ENCODE assay signal across 7 cellular contexts in the genomic region with DNA sequence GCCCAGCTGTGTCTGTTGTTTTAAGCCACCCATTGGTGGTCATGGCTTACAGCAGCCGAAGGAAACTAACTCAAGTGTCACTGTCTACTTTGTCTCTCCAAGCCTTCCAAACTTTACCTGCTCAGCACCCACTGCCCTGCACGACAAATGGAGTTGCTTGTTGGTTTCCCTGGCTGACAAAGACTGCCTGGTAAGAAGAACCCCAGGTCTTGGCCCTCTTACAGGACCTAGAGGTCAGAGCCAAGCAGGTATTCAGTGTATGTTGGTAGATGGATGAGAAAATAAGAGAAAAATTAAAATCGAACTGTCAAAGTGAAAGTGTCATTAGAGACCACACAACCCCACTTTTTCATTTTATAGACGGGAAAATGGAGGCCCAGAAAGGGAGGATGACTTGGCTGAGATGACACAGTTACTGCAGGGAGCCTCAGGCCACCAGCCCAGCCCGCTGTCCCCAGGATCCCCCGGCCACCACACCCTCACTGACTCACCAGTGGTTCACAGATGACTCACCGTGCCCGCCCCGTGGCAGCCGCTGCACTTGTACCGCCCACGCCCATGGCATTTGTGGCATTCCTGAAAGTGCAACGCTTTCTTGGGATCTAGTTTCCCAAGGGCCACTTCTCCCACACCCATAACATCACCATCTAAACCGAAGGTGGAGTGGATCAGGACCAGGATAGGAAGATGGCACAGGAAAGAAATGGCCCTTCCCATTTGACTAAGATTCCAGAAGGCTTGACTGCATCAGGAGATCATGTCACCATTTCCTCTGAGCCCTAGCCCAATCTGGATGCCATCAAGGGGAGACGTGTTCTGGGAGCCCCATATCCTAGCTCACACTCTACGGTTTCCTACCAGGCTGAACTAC. TPM values are rescaled to one million over a fixed set of nuclear protein-coding genes. Genes with fewer than 3 reads are reported as not detected.
DNase-seq lines count a peak whose midpoint lies in the region; ATAC-seq and TF ChIP-seq lines count a peak whose summit lies in the region.

No MANE protein-coding gene starts in this region.

- no peaks in the 10 kb centered on the region for H4K20me1 ChIP-seq in H9 (ENCODE audit: control insufficient read depth, insufficient read depth, insufficient read length)

- intact Hi-C loops in sciatic nerve (cut with DNase I) = no loop called here

- H3K4me2 ChIP-seq in H9 (ENCODE audit: insufficient read depth, insufficient read length, low read length) = no peak overlapping the region

- no peak overlapping the region for H3K9ac ChIP-seq in H9 (ENCODE audit: extremely low read depth, insufficient read length, low read length)

- H3K18ac ChIP-seq in H9 (ENCODE audit: insufficient read length, low read depth, low read length) = no peak overlapping the region

- no peaks in the 10 kb centered on the region for H3K23me2 ChIP-seq in H9 (ENCODE audit: insufficient read length, low read depth, low read length, poor library complexity, severe bottlenecking)

- H3K14ac ChIP-seq in H9 (ENCODE audit: insufficient read depth, low read length) = no peak overlapping the region

- H2AFZ ChIP-seq in H9 (ENCODE audit: low read length) = no peak overlapping the region

- no peaks in the 10 kb centered on the region for H3K79me2 ChIP-seq in H9 (ENCODE audit: insufficient read depth, low read length)

- H3K4ac ChIP-seq in H9 (ENCODE audit: low read depth, low read length) = no peak overlapping the region

- H3K9me3 Mint-ChIP-seq in effector memory CD8-positive, alpha-beta T cell = no peaks in the 10 kb centered on the region
- H3K9me3 Mint-ChIP-seq in H9 = no peaks in the 10 kb centered on the region

- H4K5ac ChIP-seq in H9 (ENCODE audit: insufficient read length, low read depth, low read length) = no peak overlapping the region

- H3K27me3 ChIP-seq in H9 (ENCODE audit: insufficient read depth, low read length) = no peaks in the 10 kb centered on the region

- H3K56ac ChIP-seq in H9 (ENCODE audit: insufficient read length, low read depth, low read length) = no peak overlapping the region

- H3K9me3 ChIP-seq in H9 (ENCODE audit: control insufficient read depth, low read depth, low read length) = no peaks in the 10 kb centered on the region

- H2BK20ac ChIP-seq in H9 (ENCODE audit: low read depth, low read length, poor library complexity, severe bottlenecking) = no peak overlapping the region

- no peak overlapping the region for H4K91ac ChIP-seq in H9 (ENCODE audit: insufficient read length, low read depth, low read length)

- H2BK5ac ChIP-seq in H9 (ENCODE audit: insufficient read length, low read length) = no peak overlapping the region

- H3T11ph ChIP-seq in H9 (ENCODE audit: low read length) = no peak overlapping the region

- H3K27me3 Mint-ChIP-seq in effector memory CD8-positive, alpha-beta T cell = no peaks in the 10 kb centered on the region
- peaks cover 2% of the 10 kb centered on the region for H3K27me3 Mint-ChIP-seq in H9 (ENCODE audit: low read depth)

- H2BK12ac ChIP-seq in H9 (ENCODE audit: insufficient read length, low read depth, low read length) = no peak overlapping the region

- no peak overlapping the region for H2BK15ac ChIP-seq in H9 (ENCODE audit: low read depth, low read length)

- ATAC-seq in GM18519 (IDR thresholded peaks at IDR 0.05; ENCODE audit: low FRiP score, unreplicated experiment) = peak; percentile 48
- peak; percentile 69 for ATAC-seq in HG02981 (IDR thresholded peaks at IDR 0.05; ENCODE audit: unreplicated experiment)
- ATAC-seq in effector memory CD8-positive, alpha-beta T cell (replicated peaks) = peak; percentile 88
- no peak for ATAC-seq in sciatic nerve

- peaks cover 11 to 14% of the 10 kb centered on the region in 2 donors for H3K4me1 Mint-ChIP-seq in effector memory CD8-positive, alpha-beta T cell (ENCODE audit: low read depth in 2 of 2)
- peaks cover 4 to 6% of the 10 kb centered on the region in 2 experiments; a peak in 1 of 4 replicates for H3K4me1 Mint-ChIP-seq in H9

- no peak overlapping the region for H3K23ac ChIP-seq in H9 (ENCODE audit: insufficient read length, low read depth, low read length)

- DNase-seq in T-helper 2 cell (peak in 4 of 5 experiments; percentile 20 to 85 (median 28)), sciatic nerve (ENCODE audit: low spot score) (peak; percentile 68), T-helper 9 cell (no peak), H9 (no peak)
- DNase-seq in effector memory CD8-positive, alpha-beta T cell = peak; percentile 5 to 28 (median 12)

- no peaks in the 10 kb centered on the region for H3K36me3 Mint-ChIP-seq in effector memory CD8-positive, alpha-beta T cell (ENCODE audit: insufficient read depth)
- no peaks in the 10 kb centered on the region for H3K36me3 Mint-ChIP-seq in H9 (ENCODE audit: insufficient read depth in 1 of 3, low read depth in 3 of 3)

- no peak for TF ChIP-seq CTCF in H9 (conservative IDR thresholded peaks at IDR 0.05)

- peak overlapping the region; percentile 48 to 54 for H3K4me3 Mint-ChIP-seq in effector memory CD8-positive, alpha-beta T cell
- H3K4me3 Mint-ChIP-seq in H9 = no peak overlapping the region

- H3K27ac Mint-ChIP-seq in effector memory CD8-positive, alpha-beta T cell = peak overlapping the region; percentile 41 to 73
- H3K27ac Mint-ChIP-seq in H9 = no peak overlapping the region

- no peaks in the 10 kb centered on the region for H3K79me1 ChIP-seq in H9 (ENCODE audit: insufficient read depth, low read depth, low read length, poor library complexity, severe bottlenecking)

- no peak overlapping the region for H2BK120ac ChIP-seq in H9 (ENCODE audit: low read depth, low read length, poor library complexity, severe bottlenecking)

- no peak overlapping the region for H2AK5ac ChIP-seq in H9 (ENCODE audit: insufficient read length, low read length)

- H3K4me1 ChIP-seq in H9 (ENCODE audit: insufficient read depth, low read length) = no peaks in the 10 kb centered on the region

- no peak overlapping the region for H4K8ac ChIP-seq in H9 (replicated peaks; ENCODE audit: insufficient read length, low read depth, low read length)

- H3K27ac ChIP-seq in H9 (ENCODE audit: insufficient read length, low read depth, low read length) = no peak overlapping the region

- no CpG with 5 or more reads among the region's 16 CpGs for WGBS in H9 (ENCODE audit: extremely low coverage, insufficient read length, low lambda C conversion rate)

RNA-seq across cellular contexts. Expression of gene SSUH2, which starts 15.2 kb away (rescaled TPM):
- total RNA-seq in sciatic nerve (0.53 TPM), H9 (2021) (0.61 and 0.64 TPM in 2 replicates)

Comparison
In these comparisons a context has a peak if more than half of its experiments do, and no peak if none do; other contexts are left out.
1. DNase-seq: peak in T-helper 2 cell (4 of 5), effector memory CD8-positive, alpha-beta T cell (3 of 3) and sciatic nerve (single experiment); none in T-helper 9 cell (single experiment) and H9 (single experiment).
2. H3K27ac Mint-ChIP-seq: peak in effector memory CD8-positive, alpha-beta T cell (2 of 2); none in H9 (0 of 3).
3. H3K4me3 Mint-ChIP-seq: peak in effector memory CD8-positive, alpha-beta T cell (2 of 2); none in H9 (0 of 2).